ENCODE assay signal across 8 cellular contexts in the genomic region with DNA sequence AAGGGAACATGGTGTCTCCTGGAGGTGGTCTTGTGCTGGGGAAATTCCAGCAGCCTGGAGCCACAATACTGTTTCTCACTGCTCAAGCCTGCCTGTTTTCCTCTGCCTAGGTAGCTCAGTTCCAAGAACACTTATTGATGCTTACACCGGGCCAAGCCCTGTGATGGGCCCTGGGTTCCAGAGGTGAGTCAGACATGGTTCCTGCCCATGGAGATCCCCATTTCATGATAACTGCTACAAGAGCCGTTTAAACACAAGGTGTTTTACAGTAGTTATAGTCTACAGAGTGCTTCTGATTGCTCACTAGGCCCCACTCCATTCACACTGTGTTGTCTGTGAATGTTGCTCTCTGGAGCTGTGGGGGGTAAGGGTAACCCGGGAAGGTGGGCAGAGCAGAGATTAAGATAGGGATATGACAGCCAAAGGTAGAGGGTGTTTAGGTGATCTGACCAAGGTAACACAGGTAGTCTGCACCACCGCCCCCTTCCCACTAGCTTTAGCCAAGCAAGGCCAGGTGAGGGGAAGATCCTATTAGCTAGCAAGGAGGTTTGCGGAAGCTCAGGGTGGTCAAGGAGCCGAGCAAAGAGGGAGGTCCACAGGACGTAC. TPM values are rescaled to one million over a fixed set of nuclear protein-coding genes. Genes with fewer than 3 reads are reported as not detected.
DNase-seq lines count a peak whose midpoint lies in the region; ATAC-seq, FAIRE-seq and TF ChIP-seq lines count a peak whose summit lies in the region.

No MANE protein-coding gene starts in this region.

- FAIRE-seq in astrocyte (lab: Jason Lieb, UNC): no peak

- 50% methylated on average over 7 of the region's 7 CpGs for WGBS in liver

- H3K27me3 Mint-ChIP-seq in astrocyte (ENCODE audit: low read depth, unreplicated experiment): peaks cover 2% of the 10 kb centered on the region

- H3K27ac ChIP-seq in astrocyte (ENCODE audit: low read depth, low read length): peak overlapping the region; percentile 68
- peak overlapping the region; percentile 74 to 79 for H3K27ac ChIP-seq in liver (ENCODE audit: low read depth in 1 of 2, low read length in 2 of 2)
- H3K27ac ChIP-seq in tibial artery: peak overlapping the region; percentile 94 to 99
- H3K27ac ChIP-seq in substantia nigra (ENCODE audit: low read depth, low read length, poor library complexity, severe bottlenecking): no peak overlapping the region

- peaks cover 32% of the 10 kb centered on the region for H4K20me1 ChIP-seq in astrocyte (ENCODE audit: insufficient read depth, low read length)

- peak overlapping the region; percentile 98 for H3K4me2 ChIP-seq in astrocyte (ENCODE audit: low read length)

- peak; percentile 4 to 16 for DNase-seq in activated CD4-positive, alpha-beta T cell treated with anti-CD3 and anti-CD28 coated beads for 4 hours
- no peak for DNase-seq in activated CD4-positive, alpha-beta T cell treated with anti-CD3 and anti-CD28 coated beads for 1 hour
- no peak for DNase-seq in astrocyte (ENCODE audit: low read depth)
- DNase-seq in tibial artery: no peak
- DNase-seq in substantia nigra (lab: John Stamatoyannopoulos, UW): no peak

- ATAC-seq in HG03571 (IDR thresholded peaks at IDR 0.05; ENCODE audit: unreplicated experiment) (no peak), HG03460 (IDR thresholded peaks at IDR 0.05; ENCODE audit: unreplicated experiment) (no peak)

- H3K36me3 ChIP-seq in astrocyte (ENCODE audit: insufficient read depth, low read length): peaks cover 14% of the 10 kb centered on the region
- no peaks in the 10 kb centered on the region for H3K36me3 ChIP-seq in liver (ENCODE audit: control insufficient read depth in 4 of 4, insufficient read depth in 3 of 4, low read depth in 1 of 4, low read length in 3 of 4)
- no peaks in the 10 kb centered on the region for H3K36me3 ChIP-seq in tibial artery

- peak overlapping the region; percentile 86 for H3K4me3 Mint-ChIP-seq in astrocyte (ENCODE audit: unreplicated experiment)

- no peaks in the 10 kb centered on the region for H3K9me3 Mint-ChIP-seq in astrocyte (ENCODE audit: unreplicated experiment)

- no peaks in the 10 kb centered on the region for H3K9me3 ChIP-seq in astrocyte (ENCODE audit: insufficient read depth, low read depth, low read length)
- no peaks in the 10 kb centered on the region for H3K9me3 ChIP-seq in liver (ENCODE audit: control insufficient read depth in 4 of 4, low read length in 3 of 4)
- H3K9me3 ChIP-seq in tibial artery: no peaks in the 10 kb centered on the region

- H3K36me3 Mint-ChIP-seq in astrocyte (ENCODE audit: low read depth, unreplicated experiment): peaks cover 20% of the 10 kb centered on the region

- H3K4me1 ChIP-seq in astrocyte (ENCODE audit: insufficient read depth, low read length) (peaks cover 34% of the 10 kb centered on the region), liver (ENCODE audit: control insufficient read depth in 4 of 4, insufficient read depth in 4 of 4, low read length in 3 of 4) (peaks cover 5 to 16% (median 7%) of the 10 kb centered on the region in 4 donors), tibial artery (peaks cover 0 to 42% (median 28%) of the 10 kb centered on the region in 4 donors)

- H3K4me1 Mint-ChIP-seq in astrocyte (ENCODE audit: low read depth, unreplicated experiment): peaks cover 43% of the 10 kb centered on the region

- H3K9ac ChIP-seq in astrocyte (ENCODE audit: low read length) (peak overlapping the region; percentile 95), liver (ENCODE audit: low read depth in 1 of 2, low read length in 2 of 2) (no peak overlapping the region)

- H3K27me3 ChIP-seq in astrocyte (ENCODE audit: insufficient read depth, low read length) (no peaks in the 10 kb centered on the region), liver (ENCODE audit: control insufficient read depth in 4 of 4, insufficient read depth in 4 of 4, low read length in 3 of 4) (no peaks in the 10 kb centered on the region), tibial artery (no peaks in the 10 kb centered on the region)

- TF ChIP-seq RAD21 in liver (IDR thresholded peaks at IDR 0.05): no peak

- H3K4me3 ChIP-seq in astrocyte (ENCODE audit: insufficient read depth, low read depth, low read length) (peak overlapping the region; percentile 81), liver (ENCODE audit: low read depth in 1 of 3, low read length in 3 of 3) (peak overlapping the region; percentile 55 to 78 (median 67)), tibial artery (peak overlapping the region; percentile 89 to 95)

- TF ChIP-seq CTCF in astrocyte (IDR thresholded peaks at IDR 0.05; ENCODE audit: insufficient read depth, low read depth, low read length) (no peak), liver (IDR thresholded peaks at IDR 0.05; ENCODE audit: low read depth, low read length, missing input control) (no peak), tibial artery (IDR thresholded peaks at IDR 0.05) (no peak)

- peak overlapping the region; percentile 72 for H2AFZ ChIP-seq in astrocyte (ENCODE audit: low read depth, low read length)

- peak overlapping the region; percentile 75 for H3K27ac Mint-ChIP-seq in astrocyte (ENCODE audit: unreplicated experiment)

- intact Hi-C loops in tibial artery (cut with DNase I; ENCODE audit: low total_unique reads): loop anchor here (2.0 kb wide), 1 partner anchor 125 kb away; no protein-coding TSS in a partner anchor

- peaks cover 42% of the 10 kb centered on the region for H3K79me2 ChIP-seq in astrocyte (ENCODE audit: insufficient read depth, low read length)

TF ChIP-seq in liver, 16 proteins besides CTCF, POLR2A, EP300 and RAD21:
- TF ChIP-seq SP1 (IDR thresholded peaks at IDR 0.05): no peak
- TF ChIP-seq TAF1 (conservative IDR thresholded peaks at IDR 0.05): no peak
- TF ChIP-seq GABPA (IDR thresholded peaks at IDR 0.05 in 1 of 2, conservative IDR thresholded peaks at IDR 0.05 in 1 of 2): no peak
- no peak for TF ChIP-seq JUND (IDR thresholded peaks at IDR 0.05)
- TF ChIP-seq HNF4A (conservative IDR thresholded peaks at IDR 0.05): no peak
- TF ChIP-seq HNF4G (IDR thresholded peaks at IDR 0.05): no peak
- no peak for TF ChIP-seq FOXA2 (IDR thresholded peaks at IDR 0.05)

RNA-seq across cellular contexts. Expression of a gene that starts 0.7 kb away (rescaled TPM):
- 357 and 471 TPM in 2 replicates for total RNA-seq in astrocyte
- 100 to 1,000 TPM in 1 of 2 donors, 10 to 100 TPM in 1; 65.6 to 113 TPM for total RNA-seq in liver
- 10 to 100 TPM; 17.5 to 20.3 TPM for polyA plus RNA-seq in liver

Comparison
In these comparisons a context has a peak if more than half of its experiments do, and no peak if none do; other contexts are left out.
1. DNase-seq: peak in activated CD4-positive, alpha-beta T cell treated with anti-CD3 and anti-CD28 coated beads for 4 hours (2 of 2); none in activated CD4-positive, alpha-beta T cell treated with anti-CD3 and anti-CD28 coated beads for 1 hour (single experiment), astrocyte (single experiment), tibial artery (0 of 2) and substantia nigra (0 of 49).
2. Peak in every context shown above with its lines, with median percentiles within 50 percentile points of each other: H3K4me3 ChIP-seq.